ENCODE assay signal across 2 cellular contexts in genomic region chr10:30825022-30825421, GRCh38.
TF ChIP-seq lines count a peak whose summit lies in the region.

No MANE protein-coding gene starts in this region.

TF ChIP-seq in H1, 55 proteins besides CTCF, POLR2A, EP300 and RAD21 (continued from another document):
- TF ChIP-seq BCL11A (IDR thresholded peaks at IDR 0.05; ENCODE audit: low read depth in 2 of 2, low read length in 2 of 2) (no peak), EGR1 (IDR thresholded peaks at IDR 0.05; ENCODE audit: borderline replicate concordance, low read depth, low read length) (no peak), YY1 (IDR thresholded peaks at IDR 0.05; ENCODE audit: low read depth, low read length) (no peak), HDAC6 (IDR thresholded peaks at IDR 0.05; ENCODE audit: low read depth, low read length) (no peak), NRF1 (IDR thresholded peaks at IDR 0.05; ENCODE audit: low read depth, low read length) (no peak), CHD1 (IDR thresholded peaks at IDR 0.05; ENCODE audit: low read depth, low read length) (no peak), TCF12 (IDR thresholded peaks at IDR 0.05; ENCODE audit: low read depth, low read length) (no peak), ZNF274 (IDR thresholded peaks at IDR 0.05; ENCODE audit: borderline replicate concordance, extremely low read depth, low read length) (no peak), ASH2L (IDR thresholded peaks at IDR 0.05; ENCODE audit: low read length) (no peak), SP4 (IDR thresholded peaks at IDR 0.05; ENCODE audit: low read length) (no peak)
TF ChIP-seq in H1: peak in this region for 0.

TF ChIP-seq in SK-N-SH, 30 proteins besides CTCF, POLR2A, EP300 and RAD21 (continued from another document):
- TF ChIP-seq, protein P1, sequence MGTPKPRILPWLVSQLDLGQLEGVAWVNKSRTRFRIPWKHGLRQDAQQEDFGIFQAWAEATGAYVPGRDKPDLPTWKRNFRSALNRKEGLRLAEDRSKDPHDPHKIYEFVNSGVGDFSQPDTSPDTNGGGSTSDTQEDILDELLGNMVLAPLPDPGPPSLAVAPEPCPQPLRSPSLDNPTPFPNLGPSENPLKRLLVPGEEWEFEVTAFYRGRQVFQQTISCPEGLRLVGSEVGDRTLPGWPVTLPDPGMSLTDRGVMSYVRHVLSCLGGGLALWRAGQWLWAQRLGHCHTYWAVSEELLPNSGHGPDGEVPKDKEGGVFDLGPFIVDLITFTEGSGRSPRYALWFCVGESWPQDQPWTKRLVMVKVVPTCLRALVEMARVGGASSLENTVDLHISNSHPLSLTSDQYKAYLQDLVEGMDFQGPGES (IDR thresholded peaks at IDR 0.05; ENCODE audit: low read depth, low read length) = no peak
- TF ChIP-seq FOSL2 (IDR thresholded peaks at IDR 0.05; ENCODE audit: borderline replicate concordance, low read depth) (no peak), EZH2phosphoT487 (IDR thresholded peaks at IDR 0.05; ENCODE audit: borderline replicate concordance, low read depth) (no peak), GATA2 (CRISPR knock-in tag; IDR thresholded peaks at IDR 0.05) (no peak)
- TF ChIP-seq, protein P2, sequence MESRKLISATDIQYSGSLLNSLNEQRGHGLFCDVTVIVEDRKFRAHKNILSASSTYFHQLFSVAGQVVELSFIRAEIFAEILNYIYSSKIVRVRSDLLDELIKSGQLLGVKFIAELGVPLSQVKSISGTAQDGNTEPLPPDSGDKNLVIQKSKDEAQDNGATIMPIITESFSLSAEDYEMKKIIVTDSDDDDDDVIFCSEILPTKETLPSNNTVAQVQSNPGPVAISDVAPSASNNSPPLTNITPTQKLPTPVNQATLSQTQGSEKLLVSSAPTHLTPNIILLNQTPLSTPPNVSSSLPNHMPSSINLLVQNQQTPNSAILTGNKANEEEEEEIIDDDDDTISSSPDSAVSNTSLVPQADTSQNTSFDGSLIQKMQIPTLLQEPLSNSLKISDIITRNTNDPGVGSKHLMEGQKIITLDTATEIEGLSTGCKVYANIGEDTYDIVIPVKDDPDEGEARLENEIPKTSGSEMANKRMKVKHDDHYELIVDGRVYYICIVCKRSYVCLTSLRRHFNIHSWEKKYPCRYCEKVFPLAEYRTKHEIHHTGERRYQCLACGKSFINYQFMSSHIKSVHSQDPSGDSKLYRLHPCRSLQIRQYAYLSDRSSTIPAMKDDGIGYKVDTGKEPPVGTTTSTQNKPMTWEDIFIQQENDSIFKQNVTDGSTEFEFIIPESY (IDR thresholded peaks at IDR 0.05; ENCODE audit: borderline replicate concordance, low read depth) = no peak
